24 cellular contexts compared by ENCODE assay signal in the genomic region with DNA sequence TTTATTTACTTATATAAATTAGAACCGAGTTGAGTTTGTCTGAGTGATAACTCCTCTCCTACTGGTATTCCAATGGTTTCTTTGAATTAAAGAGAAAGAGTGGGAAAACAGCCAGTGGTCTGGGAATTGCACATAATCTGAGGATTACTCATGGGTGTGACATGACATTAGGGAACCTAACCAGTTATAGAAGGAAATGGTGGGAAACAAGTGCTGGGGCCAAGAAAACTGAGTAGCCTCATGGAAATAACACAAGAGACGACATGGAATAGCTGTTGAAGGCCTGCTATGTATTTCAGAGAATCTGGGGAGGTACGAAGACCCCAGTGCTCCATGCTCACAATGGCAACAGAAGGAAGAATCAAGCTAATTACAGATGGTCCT. TPM values are rescaled to one million over a fixed set of nuclear protein-coding genes. Genes with fewer than 3 reads are reported as not detected.
DNase-seq lines count a peak whose midpoint lies in the region; TF ChIP-seq lines count a peak whose summit lies in the region.
"Had no signal": no experiment of that assay in that cellular context is flagged by ENCODE, and none has a peak within 500 bp of the region (broad histone marks: within the 10 kb centered on the region; RNA-seq: fewer than 3 reads in every experiment).

No MANE protein-coding gene starts in this region.

- no peaks in the 10 kb centered on the region for H3K4me1 ChIP-seq in esophagus muscularis mucosa
- H3K4me1 ChIP-seq: A549; BLaER1 treated with 17β-estradiol and CSF1 and Interleukin-3, amounts not matched to agents 10 nM and 100 nM; Caco-2 had no signal

- H3K4me3 ChIP-seq in esophagus muscularis mucosa, result no peak overlapping the region
- H3K4me3 ChIP-seq: A549; BLaER1 treated with 17β-estradiol and CSF1 and Interleukin-3, amounts not matched to agents 10 nM and 100 nM; GM23248; SJCRH30 had no signal

- H3K36me3 Mint-ChIP-seq in HFFc6 (ENCODE audit: low read depth), result no peaks in the 10 kb centered on the region
- no peaks in the 10 kb centered on the region for H3K36me3 Mint-ChIP-seq in osteocyte (ENCODE audit: unreplicated experiment)
- H3K36me3 Mint-ChIP-seq: CD4-positive, alpha-beta memory T cell had no signal

- no peak overlapping the region for H3K27ac ChIP-seq in esophagus muscularis mucosa (replicated peaks in 1 of 4)
- H3K27ac ChIP-seq: A549; BLaER1 treated with 17β-estradiol and CSF1 and Interleukin-3, amounts not matched to agents 10 nM and 100 nM; GM23248; SJCRH30 had no signal

- DNase-seq in EH (ENCODE audit: low read depth) (peak; percentile 18), H4 (ENCODE audit: low spot score) (peak; percentile 16), esophagus muscularis mucosa (ENCODE audit: extremely low spot score) (peak; percentile 90), kidney tubule cell (ENCODE audit: low spot score) (peak; percentile 25), HFFc6 (no peak), osteocyte (ENCODE audit: extremely low spot score, unreplicated experiment) (no peak), hepatic stellate cell (ENCODE audit: low spot score) (no peak), NCI-H524 treated with DMSO at 0.1 percent for 48 hours (lab: John Stamatoyannopoulos, UW) (no peak)
- DNase-seq: AML-193; Caco-2; CD4-positive, alpha-beta memory T cell; GM23248; H9; KBM-7; NCI-H1092; NCI-H1417 treated with DMSO at 0.1 percent for 48 hours; NCI-H1694 treated with DMSO at 0.1 percent for 48 hours; NCI-H2081; NCI-H2227 treated with DMSO at 0.1 percent for 48 hours; SJCRH30 had no signal

- H3K27me3 ChIP-seq in esophagus muscularis mucosa, result peaks cover 0 to 9% (median 0%) of the 10 kb centered on the region in 4 donors
- H3K27me3 ChIP-seq: BLaER1 treated with 17β-estradiol and CSF1 and Interleukin-3, amounts not matched to agents 10 nM and 100 nM; SJCRH30 had no signal

- no peaks in the 10 kb centered on the region for H3K9me3 ChIP-seq in esophagus muscularis mucosa
- H3K9me3 ChIP-seq: A549, Caco-2, SJCRH30 had no signal

- H3K36me3 ChIP-seq in esophagus muscularis mucosa, result no peaks in the 10 kb centered on the region
- H3K36me3 ChIP-seq: BLaER1 treated with 17β-estradiol and CSF1 and Interleukin-3, amounts not matched to agents 10 nM and 100 nM; SJCRH30 had no signal

- no peaks in the 10 kb centered on the region for H3K4me1 Mint-ChIP-seq in HFFc6 (ENCODE audit: low read depth)
- H3K4me1 Mint-ChIP-seq in osteocyte (ENCODE audit: unreplicated experiment), result no peaks in the 10 kb centered on the region
- H3K4me1 Mint-ChIP-seq: CD4-positive, alpha-beta memory T cell; H9 had no signal

- TF ChIP-seq EP300 in esophagus muscularis mucosa (IDR thresholded peaks at IDR 0.05), result no peak

- H3K9me3 Mint-ChIP-seq in HFFc6 (no peaks in the 10 kb centered on the region), osteocyte (ENCODE audit: unreplicated experiment) (no peaks in the 10 kb centered on the region)
- H3K9me3 Mint-ChIP-seq: H9 had no signal

- 53% methylated on average over 3 of the region's 3 CpGs for WGBS in esophagus muscularis mucosa

- peaks cover 3% of the 10 kb centered on the region for H3K27me3 Mint-ChIP-seq in HFFc6 (ENCODE audit: insufficient read depth)
- H3K27me3 Mint-ChIP-seq in osteocyte (ENCODE audit: unreplicated experiment), result no peaks in the 10 kb centered on the region

- TF ChIP-seq CTCF in esophagus muscularis mucosa (IDR thresholded peaks at IDR 0.05), result no peak
- no peak for TF ChIP-seq CTCF in HFFc6 (IDR thresholded peaks at IDR 0.05)
- TF ChIP-seq CTCF in osteocyte (IDR thresholded peaks at IDR 0.05), result no peak

- intact Hi-C loops in esophagus muscularis mucosa (cut with DNase I), result no loop called here

- TF ChIP-seq POLR2A in esophagus muscularis mucosa (IDR thresholded peaks at IDR 0.05; ENCODE audit: low read depth), result no peak

- H3K4me3 Mint-ChIP-seq in HFFc6, result no peak overlapping the region
- H3K4me3 Mint-ChIP-seq in osteocyte (ENCODE audit: unreplicated experiment), result no peak overlapping the region
- H3K4me3 Mint-ChIP-seq: CD4-positive, alpha-beta memory T cell; H9 had no signal

- H3K27ac Mint-ChIP-seq in HFFc6, result no peak overlapping the region
- no peak overlapping the region for H3K27ac Mint-ChIP-seq in osteocyte (ENCODE audit: unreplicated experiment)
- H3K27ac Mint-ChIP-seq: CD4-positive, alpha-beta memory T cell; H9 had no signal

RNA-seq across cellular contexts. Expression of a gene that starts 41.8 kb away (rescaled TPM):
- not detected in 2 replicates for total RNA-seq in H4 (2014; rRNA removed; shearing (Covaris generic))
- under 1 TPM in 1 of 4 donors, not detected in 3; 0.17 TPM for total RNA-seq in esophagus muscularis mucosa
- total RNA-seq in HFFc6 (2021; fragmentation: NEBNext Ultra II Directional; extraction: Animal tissue kit (Norgen Biotek cat#: 25700)), result not detected
- total RNA-seq in osteocyte, result not detected in 2 replicates
- total RNA-seq: Caco-2; CD4-positive, alpha-beta memory T cell; GM23248; H9; LHCN-M2; NCI-H460; SJCRH30 had no signal

RNA-seq across cellular contexts. Expression of a gene that starts 57.0 kb away (rescaled TPM):
- not detected in 2 replicates for total RNA-seq in H4 (2014; rRNA removed; shearing (Covaris generic))
- 1 to 10 TPM; 1.7 to 3.9 (median 2.5) TPM for total RNA-seq in esophagus muscularis mucosa
- not detected for total RNA-seq in HFFc6 (2021; fragmentation: NEBNext Ultra II Directional; extraction: Animal tissue kit (Norgen Biotek cat#: 25700))
- not detected in 2 replicates for total RNA-seq in osteocyte
- total RNA-seq: Caco-2; CD4-positive, alpha-beta memory T cell; GM23248; H9; LHCN-M2; NCI-H460 had no signal

Comparison
In these comparisons a context has a peak if more than half of its experiments do, and no peak if none do; other contexts are left out.
1. DNase-seq: peak in EH (single experiment), H4 (single experiment), esophagus muscularis mucosa (single experiment) and kidney tubule cell (single experiment); none in HFFc6 (single experiment), osteocyte (single experiment), hepatic stellate cell (single experiment) and NCI-H524 treated with DMSO at 0.1 percent for 48 hours (single experiment).